34 cellular contexts compared by ENCODE assay signal in genomic region chr15:54026891-54027290, GRCh38. TPM values are rescaled to one million over a fixed set of nuclear protein-coding genes. Genes with fewer than 3 reads are reported as not detected.
"Had no signal": no experiment of that assay in that cellular context is flagged by ENCODE, and none has a peak within 500 bp of the region (broad histone marks: within the 10 kb centered on the region; RNA-seq: fewer than 3 reads in every experiment).

No MANE protein-coding gene starts in this region.

- H3K4me3 ChIP-seq: adrenal gland, body of pancreas, cardiac muscle cell, colonic mucosa, esophagus muscularis mucosa, gastroesophageal sphincter, heart right ventricle had no signal

- FAIRE-seq: endometrium had no signal

- H3K36me3 ChIP-seq: adrenal gland, cardiac muscle cell, colonic mucosa, esophagus muscularis mucosa, gastroesophageal sphincter, heart right ventricle had no signal

- DNase-seq: activated CD4-positive, alpha-beta memory T cell treated with anti-CD3 and anti-CD28 coated beads, Interleukin-2, amount 10 ng/mL, durations not matched to agents 7 days and 5 days; activated CD4-positive, alpha-beta T cell treated with anti-CD3 and anti-CD28 coated beads for 36 hours; activated CD4-positive, alpha-beta T cell treated with anti-CD3 and anti-CD28 coated beads, Interleukin-2, amount 10 ng/mL, durations not matched to agents 7 days and 5 days; activated CD4-positive, alpha-beta T cell treated with anti-CD3 and anti-CD28 coated beads, Interleukin-2, amount 50 U/mL, for 4 hours; activated CD4-positive, CD25-positive, alpha-beta regulatory T cell; activated CD4-positive, CD25-positive, alpha-beta regulatory T cell treated with anti-CD3 and anti-CD28 coated beads, Interleukin-2, amount 50 U/mL, for 72 hours; activated CD8-positive, alpha-beta memory T cell treated with anti-CD3 and anti-CD28 coated beads, Interleukin-2, amount 50 U/mL, for 48 hours; activated effector memory CD4-positive, alpha-beta T cell treated with Interleukin-2 at 50 U/mL for 16 hours; activated gamma-delta T cell treated with Interleukin-2 at 50 U/mL for 16 hours; activated naive CD4-positive, alpha-beta T cell treated with Interleukin-2 at 50 U/mL for 16 hours; activated naive CD8-positive, alpha-beta T cell treated with anti-CD3 and anti-CD28 coated beads for 36 hours; activated naive CD8-positive, alpha-beta T cell treated with anti-CD3 and anti-CD28 coated beads, Interleukin-2, amount 50 U/mL, for 24 hours; activated T-cell treated with anti-CD3 and anti-CD28 coated beads for 4 hours; activated T-cell treated with anti-CD3 and anti-CD28 coated beads, Interleukin-2, amount 50 U/mL, for 4 hours; adrenal gland; amygdala; aorta; body of pancreas; central memory CD4-positive, alpha-beta T cell; cerebellar nuclear complex; colonic mucosa; effector CD8-positive, alpha-beta T cell; erythroblast; foreskin keratinocyte; heart right ventricle; T-helper 2 cell had no signal

- ATAC-seq: activated CD4-positive, alpha-beta T cell treated with anti-CD3 and anti-CD28 coated beads for 36 hours; activated naive CD8-positive, alpha-beta T cell treated with anti-CD3 and anti-CD28 coated beads, Interleukin-2, amount 50 U/mL, for 24 hours; activated T-cell treated with anti-CD3 and anti-CD28 coated beads, Interleukin-2, amount 50 U/mL, for 4 hours; activated T-helper 17 cell treated with anti-CD3 and anti-CD28 coated beads, Interleukin-2, amount 50 U/mL, for 72 hours; body of pancreas; foreskin keratinocyte; gastroesophageal sphincter; heart right ventricle had no signal

- H3K27me3 ChIP-seq: adrenal gland, body of pancreas, cardiac muscle cell, colonic mucosa, esophagus muscularis mucosa, foreskin keratinocyte, gastroesophageal sphincter, heart right ventricle had no signal

RNA-seq across cellular contexts. Expression of gene UNC13C, which starts 48.6 kb away (rescaled TPM):
- total RNA-seq: activated CD4-positive, alpha-beta memory T cell treated with anti-CD3 and anti-CD28 coated beads, Interleukin-2, amount 10 ng/mL, durations not matched to agents 7 days and 5 days; activated CD4-positive, alpha-beta T cell treated with anti-CD3 and anti-CD28 coated beads for 36 hours; activated CD4-positive, alpha-beta T cell treated with anti-CD3 and anti-CD28 coated beads, Interleukin-2, amount 10 ng/mL, durations not matched to agents 7 days and 5 days; activated naive CD8-positive, alpha-beta T cell treated with anti-CD3 and anti-CD28 coated beads for 36 hours; activated T-cell treated with anti-CD3 and anti-CD28 coated beads, Interleukin-2, amount 50 U/mL, for 4 hours; activated T-helper 17 cell treated with anti-CD3 and anti-CD28 coated beads, Interleukin-2, amount 50 U/mL, for 72 hours; body of pancreas; dermis microvascular lymphatic vessel endothelial cell; foreskin keratinocyte; glomerular endothelial cell; T-helper 1 cell treated with Interleukin-12 subunit alpha and Interleukin-12 subunit beta and Interleukin-4 antibody, amounts not matched to agents 30 ng/mL and 1 ng/mL, for 36 hours had no signal
- polyA plus RNA-seq: cardiac muscle cell, foreskin keratinocyte, heart right ventricle had no signal
